Comparison of ENCODE assay signal across 8 cellular contexts in the genomic region with DNA sequence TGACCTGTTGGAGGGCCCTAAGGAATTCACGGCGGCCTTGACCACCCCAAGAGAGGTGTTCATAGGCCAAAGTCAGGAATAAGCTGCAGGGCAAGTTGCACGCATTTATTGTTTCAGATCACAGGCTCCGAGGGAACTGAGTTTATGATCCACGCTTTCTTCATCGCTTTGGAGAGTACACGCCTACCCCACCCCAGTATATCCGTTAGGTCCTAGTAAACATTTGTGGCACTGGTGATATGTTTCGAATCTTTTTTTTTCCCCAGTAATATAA. TPM values are rescaled to one million over a fixed set of nuclear protein-coding genes. Genes with fewer than 3 reads are reported as not detected.
DNase-seq lines count a peak whose midpoint lies in the region; ATAC-seq, FAIRE-seq and TF ChIP-seq lines count a peak whose summit lies in the region.

No MANE protein-coding gene starts in this region.

- intact Hi-C loops in esophagus squamous epithelium (cut with DNase I) = no loop called here

- TF ChIP-seq POLR2A in GM12891 (IDR thresholded peaks at IDR 0.05; ENCODE audit: low read depth, low read length) (no peak), esophagus squamous epithelium (IDR thresholded peaks at IDR 0.05) (no peak), GM18505 (IDR thresholded peaks at IDR 0.05; ENCODE audit: borderline replicate concordance, extremely low read depth, insufficient read depth, insufficient read length) (no peak)

- H3K27ac ChIP-seq in SK-N-MC = peak overlapping the region; percentile 80
- H3K27ac ChIP-seq in esophagus squamous epithelium = peak overlapping the region; percentile 92 to 96 (median 94)
- peak overlapping the region; percentile 87 for H3K27ac ChIP-seq in rectal smooth muscle tissue (ENCODE audit: low read depth, low read length)

- TF ChIP-seq CTCF in esophagus squamous epithelium (IDR thresholded peaks at IDR 0.05) = no peak

- H3K27me3 ChIP-seq in esophagus squamous epithelium = no peaks in the 10 kb centered on the region
- H3K27me3 ChIP-seq in rectal smooth muscle tissue (ENCODE audit: control insufficient read depth, insufficient read depth, low read length) = no peaks in the 10 kb centered on the region

- H3K9ac ChIP-seq in SK-N-MC (ENCODE audit: insufficient read length) (peak overlapping the region; percentile 96), rectal smooth muscle tissue (ENCODE audit: low read length) (peak overlapping the region; percentile 90)

- no peak for ATAC-seq in GM18505 (IDR thresholded peaks at IDR 0.05; ENCODE audit: unreplicated experiment)

- H3K4me1 ChIP-seq in esophagus squamous epithelium (peaks cover 18 to 39% (median 20%) of the 10 kb centered on the region in 3 donors), rectal smooth muscle tissue (ENCODE audit: control insufficient read depth, insufficient read depth, low read length) (peaks cover 12% of the 10 kb centered on the region)

- FAIRE-seq in GM12891 (lab: Jason Lieb, UNC) = peak; percentile 28

- H3K4me3 ChIP-seq in SK-N-MC (peak overlapping the region; percentile 98), esophagus squamous epithelium (peak overlapping the region; percentile 76 to 96 (median 94)), rectal smooth muscle tissue (ENCODE audit: low read length) (peak overlapping the region; percentile 94)

- H3K36me3 ChIP-seq in SK-N-MC (ENCODE audit: insufficient read depth, low read length) = peaks cover 34% of the 10 kb centered on the region
- H3K36me3 ChIP-seq in esophagus squamous epithelium = peaks cover 0 to 67% (median 30%) of the 10 kb centered on the region in 3 donors
- peaks cover 21% of the 10 kb centered on the region for H3K36me3 ChIP-seq in rectal smooth muscle tissue (ENCODE audit: control insufficient read depth, insufficient read depth, low read length)

- 16 to 18% methylated on average over 9 of the region's 9 CpGs for WGBS in esophagus squamous epithelium, 2 donors

- DNase-seq in GM12891 (ENCODE audit: insufficient read length, low spot score) (no peak), SK-N-MC (ENCODE audit: low read depth, low spot score) (no peak), esophagus squamous epithelium (lab: John Stamatoyannopoulos, UW) (no peak), globus pallidus (ENCODE audit: low spot score) (no peak), cerebellar nuclear complex (lab: John Stamatoyannopoulos, UW) (no peak), NCI-H2029 (lab: John Stamatoyannopoulos, UW) (no peak)

- H3K9me3 ChIP-seq in SK-N-MC (ENCODE audit: low read depth, low read length) = no peaks in the 10 kb centered on the region
- H3K9me3 ChIP-seq in esophagus squamous epithelium = no peaks in the 10 kb centered on the region

TF ChIP-seq in GM12891, 5 proteins besides CTCF, POLR2A, EP300 and RAD21:
- TF ChIP-seq SPI1 (IDR thresholded peaks at IDR 0.05; ENCODE audit: low read depth, low read length) (no peak), POLR2AphosphoS5 (IDR thresholded peaks at IDR 0.05; ENCODE audit: low read depth, low read length) (no peak), POU2F2 (IDR thresholded peaks at IDR 0.05; ENCODE audit: low read depth, low read length) (no peak), TAF1 (IDR thresholded peaks at IDR 0.05; ENCODE audit: low read depth, low read length) (no peak), PAX5 (IDR thresholded peaks at IDR 0.05; ENCODE audit: insufficient read depth, low read length, severe bottlenecking) (no peak)

RNA-seq across cellular contexts. Expression of a gene that starts 0.8 kb away (rescaled TPM):
- 68.4 TPM for polyA plus RNA-seq in GM12891 (2012; ENCODE audit: low read depth, missing spikeins)
- total RNA-seq in esophagus squamous epithelium = 10 to 100 TPM; 90.8 to 97.2 (median 95.0) TPM

RNA-seq across cellular contexts. Expression of a gene that starts 7.5 kb away (rescaled TPM):
- 11.7 TPM for polyA plus RNA-seq in GM12891 (2012; ENCODE audit: low read depth, missing spikeins)
- total RNA-seq in esophagus squamous epithelium = 10 to 100 TPM; 15.4 to 21.2 (median 19.0) TPM

RNA-seq across cellular contexts. Expression of a gene that starts 19.4 kb away (rescaled TPM):
- 121 TPM for polyA plus RNA-seq in GM12891 (2012; ENCODE audit: low read depth, missing spikeins)
- total RNA-seq in esophagus squamous epithelium = 10 to 100 TPM; 36.0 to 53.4 (median 43.6) TPM

RNA-seq across cellular contexts. Expression of a gene that starts 19.5 kb away (rescaled TPM):
- 26.6 TPM for polyA plus RNA-seq in GM12891 (2012; ENCODE audit: low read depth, missing spikeins)
- 10 to 100 TPM in 2 of 4 donors, 1 to 10 TPM in 2; 1.1 to 10.5 (median 7.0) TPM for total RNA-seq in esophagus squamous epithelium

RNA-seq across cellular contexts. Expression of a gene that starts 23.8 kb away (rescaled TPM):
- polyA plus RNA-seq in GM12891 (2012; ENCODE audit: low read depth, missing spikeins) = 31.9 TPM
- total RNA-seq in esophagus squamous epithelium = 10 to 100 TPM in 3 of 4 donors, 1 to 10 TPM in 1; 8.6 to 17.2 (median 12.9) TPM
